ENCODE assay signal across 1 cellular context in the genomic region with DNA sequence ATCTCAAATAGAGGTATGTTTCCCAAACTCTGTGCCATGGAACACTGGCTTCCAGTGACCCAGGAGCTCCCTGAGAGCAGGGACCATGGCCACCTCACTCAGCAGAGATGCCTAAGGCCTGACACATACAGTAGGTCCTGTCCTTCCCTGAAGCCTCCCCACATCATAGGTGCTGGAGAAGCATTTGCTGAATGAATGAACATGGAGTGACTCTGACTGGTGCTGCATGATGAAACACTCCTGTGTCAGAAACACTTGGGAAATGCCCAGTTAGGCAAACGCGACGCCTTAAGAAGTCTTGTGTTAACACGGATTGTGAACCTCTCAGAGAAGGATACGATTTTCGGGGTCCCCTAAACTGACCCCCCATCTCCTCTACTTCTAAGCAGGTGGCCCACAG.
TF ChIP-seq lines count a peak whose summit lies in the region.

No MANE protein-coding gene starts in this region.

TF ChIP-seq in H1, 55 proteins besides CTCF, POLR2A, EP300 and RAD21:
- TF ChIP-seq SAP30 (IDR thresholded peaks at IDR 0.05; ENCODE audit: insufficient read depth, insufficient replicate concordance, low read length) (no peak), KDM4A (IDR thresholded peaks at IDR 0.05; ENCODE audit: low read depth, low read length, severe bottlenecking) (no peak), NRF1 (IDR thresholded peaks at IDR 0.05; ENCODE audit: low read depth, low read length) (no peak), SUZ12 (IDR thresholded peaks at IDR 0.05; ENCODE audit: low read length) (no peak), HDAC2 (IDR thresholded peaks at IDR 0.05; ENCODE audit: borderline replicate concordance in 1 of 2, low read depth in 2 of 2, low read length in 2 of 2) (no peak), GABPA (IDR thresholded peaks at IDR 0.05; ENCODE audit: borderline replicate concordance, insufficient read depth, low read length) (no peak), CEBPB (IDR thresholded peaks at IDR 0.05; ENCODE audit: low read depth, low read length) (no peak), CHD2 (IDR thresholded peaks at IDR 0.05; ENCODE audit: low read length) (no peak), ZNF274 (IDR thresholded peaks at IDR 0.05; ENCODE audit: borderline replicate concordance, extremely low read depth, low read length) (no peak), CHD1 (IDR thresholded peaks at IDR 0.05; ENCODE audit: low read depth, low read length) (no peak), FOSL1 (IDR thresholded peaks at IDR 0.05; ENCODE audit: insufficient read depth, low read depth, low read length) (no peak), KDM5A (IDR thresholded peaks at IDR 0.05; ENCODE audit: low read length) (no peak), TAF1 (IDR thresholded peaks at IDR 0.05; ENCODE audit: low read depth, low read length) (no peak), EGR1 (IDR thresholded peaks at IDR 0.05; ENCODE audit: borderline replicate concordance, low read depth, low read length) (no peak), SIN3A (conservative IDR thresholded peaks at IDR 0.05 in 1 of 2, IDR thresholded peaks at IDR 0.05 in 1 of 2; ENCODE audit: low read depth in 1 of 2, low read length in 2 of 2) (no peak), NANOG (IDR thresholded peaks at IDR 0.05; ENCODE audit: insufficient read depth, low read depth, low read length, poor library complexity, severe bottlenecking) (no peak), SP2 (IDR thresholded peaks at IDR 0.05; ENCODE audit: low read length) (no peak), EZH2 (IDR thresholded peaks at IDR 0.05; ENCODE audit: low read depth, low read length, severe bottlenecking) (no peak), POLR2AphosphoS5 (IDR thresholded peaks at IDR 0.05; ENCODE audit: low read depth, low read length) (no peak)
- TF ChIP-seq, protein P1, sequence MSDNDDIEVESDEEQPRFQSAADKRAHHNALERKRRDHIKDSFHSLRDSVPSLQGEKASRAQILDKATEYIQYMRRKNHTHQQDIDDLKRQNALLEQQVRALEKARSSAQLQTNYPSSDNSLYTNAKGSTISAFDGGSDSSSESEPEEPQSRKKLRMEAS (IDR thresholded peaks at IDR 0.05) = no peak
